ENCODE assay signal across 9 cellular contexts in the genomic region with DNA sequence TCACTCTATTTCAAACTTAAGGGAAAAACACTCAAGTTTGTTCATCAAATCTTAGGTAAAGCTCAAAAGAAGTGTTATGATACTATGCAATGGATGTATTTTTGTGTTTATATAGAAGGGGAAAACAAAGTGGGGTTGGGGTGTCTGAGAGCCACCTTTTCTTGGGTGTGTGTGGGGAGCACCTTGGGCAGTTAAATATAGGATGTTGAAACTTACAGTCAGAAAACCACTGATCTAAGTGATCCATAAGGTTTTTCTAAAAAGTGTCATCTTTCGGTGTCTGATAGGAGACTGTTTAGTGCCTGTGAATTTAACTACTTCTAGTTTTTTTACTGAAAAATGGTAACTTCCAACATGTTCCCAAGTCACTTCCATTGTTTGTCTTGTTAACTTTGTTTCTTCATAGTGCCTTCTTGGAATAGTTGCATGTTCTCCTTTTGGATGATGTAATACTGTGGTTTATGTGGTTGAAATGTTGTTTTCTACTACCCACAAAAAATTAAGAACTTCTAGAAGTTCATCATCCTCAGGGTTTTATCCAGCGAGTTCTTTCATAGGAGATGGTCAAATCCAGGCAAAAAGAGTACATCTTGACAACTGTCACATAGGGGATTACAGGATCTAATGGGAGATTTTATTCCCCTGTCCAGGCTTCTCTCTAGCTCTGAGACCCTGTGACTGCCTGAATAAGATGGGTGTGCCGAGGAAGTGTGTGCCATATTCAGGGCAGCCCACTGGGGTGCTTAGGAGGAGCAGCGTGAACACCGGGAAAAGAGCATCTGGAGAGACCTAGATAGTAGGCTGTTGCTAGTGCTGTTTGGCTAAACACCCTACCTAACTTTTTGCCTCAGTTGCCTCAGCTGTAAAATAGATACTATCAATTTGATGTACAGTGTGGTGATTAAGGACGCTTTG. TPM values are rescaled to one million over a fixed set of nuclear protein-coding genes. Genes with fewer than 3 reads are reported as not detected.
DNase-seq lines count a peak whose midpoint lies in the region; ATAC-seq, FAIRE-seq and TF ChIP-seq lines count a peak whose summit lies in the region.
"Had no signal": no experiment of that assay in that cellular context is flagged by ENCODE, and none has a peak within 500 bp of the region (broad histone marks: within the 10 kb centered on the region; RNA-seq: fewer than 3 reads in every experiment).

No MANE protein-coding gene starts in this region.

- intact Hi-C loops in A673 (cut with micrococcal nuclease; ENCODE audit: unreplicated experiment), result no loop called here

- BruUV-seq in A673 (replicated peaks; lab: Mats Ljungman, UMichigan), result no TSS peak

- H3K27ac ChIP-seq in RWPE2 (ENCODE audit: poor library complexity, severe bottlenecking), result peak overlapping the region; percentile 16
- H3K27ac ChIP-seq in A673 (ENCODE audit: low read depth, low read length, poor library complexity, severe bottlenecking), result no peak overlapping the region

- POLR2A ChIA-PET in GM10248 (lab: Yijun Ruan, JAX) (no interaction called here), A673 (lab: Charles Lee; ENCODE audit: low non-redundant PET) (no interaction called here)

- peaks cover 29% of the 10 kb centered on the region for H3K4me1 ChIP-seq in RWPE2 (ENCODE audit: insufficient read depth, poor library complexity, severe bottlenecking)
- peaks cover 31% of the 10 kb centered on the region for H3K4me1 ChIP-seq in skeletal muscle satellite cell (ENCODE audit: control insufficient read depth, insufficient read depth, low read length)
- no peaks in the 10 kb centered on the region for H3K4me1 ChIP-seq in A673 (ENCODE audit: insufficient read depth, low read length, poor library complexity, severe bottlenecking)

- TF ChIP-seq CTCF in GM10248 (IDR thresholded peaks at IDR 0.05; ENCODE audit: control extremely low read depth, extremely low read depth, low read depth, missing control alignments) (no peak), RWPE2 (IDR thresholded peaks at IDR 0.05; ENCODE audit: poor library complexity, severe bottlenecking) (no peak), epithelial cell of esophagus (IDR thresholded peaks at IDR 0.05; ENCODE audit: insufficient read depth, low read depth, low read length, missing control alignments) (no peak), A673 (conservative IDR thresholded peaks at IDR 0.05; ENCODE audit: low read depth, low read length) (no peak)

- H3K4me3 ChIP-seq in RWPE2 (ENCODE audit: severe bottlenecking) (no peak overlapping the region), epithelial cell of esophagus (ENCODE audit: low read length) (no peak overlapping the region), skeletal muscle satellite cell (ENCODE audit: low read length) (peak overlapping the region; percentile 4), A673 (ENCODE audit: low read depth, low read length, poor library complexity, severe bottlenecking) (no peak overlapping the region)

- no peak for FAIRE-seq in HTR-8/SVneo (lab: Jason Lieb, UNC)
- FAIRE-seq: endothelial cell of umbilical vein had no signal

- H3K9me3 ChIP-seq in RWPE2 (ENCODE audit: severe bottlenecking) (no peaks in the 10 kb centered on the region), skeletal muscle satellite cell (replicated peaks; ENCODE audit: low read length) (no peaks in the 10 kb centered on the region), A673 (ENCODE audit: low read depth, low read length, poor library complexity, severe bottlenecking) (no peaks in the 10 kb centered on the region)

- H3K4me2 ChIP-seq in skeletal muscle satellite cell (ENCODE audit: low read length), result peak overlapping the region; percentile 54

- H3K27me3 ChIP-seq in RWPE2 (ENCODE audit: insufficient read depth, poor library complexity, severe bottlenecking), result no peaks in the 10 kb centered on the region
- H3K27me3 ChIP-seq in skeletal muscle satellite cell (ENCODE audit: control insufficient read depth, insufficient read depth, low read length), result no peaks in the 10 kb centered on the region
- no peaks in the 10 kb centered on the region for H3K27me3 ChIP-seq in A673 (replicated peaks; ENCODE audit: insufficient read depth, low read depth, low read length, poor library complexity)

- peak; percentile 28 for DNase-seq in GM10248 (ENCODE audit: extremely low spot score)
- no peak for DNase-seq in RWPE2 (ENCODE audit: low spot score)
- peak; percentile 50 for DNase-seq in epithelial cell of esophagus (ENCODE audit: low read depth)
- no peak for DNase-seq in HTR-8/SVneo (ENCODE audit: insufficient read length, low spot score)
- no peak for DNase-seq in A673 (ENCODE audit: low spot score)

- H3K9ac ChIP-seq in skeletal muscle satellite cell (ENCODE audit: low read depth, low read length), result peak overlapping the region; percentile 59

- peak; percentile 16; the same call in 1 of the 3 replicates for ATAC-seq in RWPE2 (ENCODE audit: low read depth)
- ATAC-seq in GM21526 (IDR thresholded peaks at IDR 0.05; ENCODE audit: low FRiP score, unreplicated experiment), result no peak
- ATAC-seq in esophagus mucosa, result no peak

- H3K36me3 ChIP-seq in RWPE2 (ENCODE audit: low read depth), result peaks cover 54% of the 10 kb centered on the region
- H3K36me3 ChIP-seq in skeletal muscle satellite cell (ENCODE audit: insufficient read depth, low read length), result peaks cover 19% of the 10 kb centered on the region
- peaks cover 5% of the 10 kb centered on the region for H3K36me3 ChIP-seq in A673 (ENCODE audit: insufficient read depth, low read length, poor library complexity, severe bottlenecking)

- CTCF ChIA-PET in GM10248 (lab: Yijun Ruan, JAX), result interaction anchor here (0.8 to 1.6 kb wide), 4 partner anchors 9 to 39 kb away, joined by 3 to 8 read pairs (median 3); no protein-coding TSS in a partner anchor
- CTCF ChIA-PET in A673 (lab: Charles Lee), result no interaction called here

RNA-seq across cellular contexts. Expression of a gene that starts 46.2 kb away (rescaled TPM):
- total RNA-seq in skeletal muscle satellite cell (2012; rRNA removed), result 49.4 and 53.0 TPM in 2 replicates
- total RNA-seq in A673 (2021) (50.9 and 58.2 TPM in 2 replicates), esophagus mucosa (50.8 TPM)

Comparison
In these comparisons a context has a peak if more than half of its experiments do, and no peak if none do; other contexts are left out.
1. DNase-seq: peak in GM10248 (single experiment) and epithelial cell of esophagus (single experiment); none in RWPE2 (single experiment), HTR-8/SVneo (single experiment) and A673 (single experiment).